8 cellular contexts compared by ENCODE assay signal in genomic region chr5:149656576-149657182, GRCh38.
A peak's percentile ranks its signal among the peaks of the same experiment; 100 is the strongest.
DNase-seq lines count a peak whose midpoint lies in the region; ATAC-seq, FAIRE-seq and TF ChIP-seq lines count a peak whose summit lies in the region.

No MANE protein-coding gene starts in this region.

- FAIRE-seq in astrocyte (lab: Jason Lieb, UNC) = no peak

- no peaks in the 10 kb centered on the region for H3K79me2 ChIP-seq in astrocyte (ENCODE audit: insufficient read depth, low read length)

- no peaks in the 10 kb centered on the region for H4K20me1 ChIP-seq in astrocyte (ENCODE audit: insufficient read depth, low read length)

- no peaks in the 10 kb centered on the region for H3K4me1 Mint-ChIP-seq in astrocyte (ENCODE audit: low read depth, unreplicated experiment)

- no peaks in the 10 kb centered on the region for H3K9me3 Mint-ChIP-seq in astrocyte (ENCODE audit: unreplicated experiment)

- H3K9me3 ChIP-seq in astrocyte (ENCODE audit: insufficient read depth, low read depth, low read length) (no peaks in the 10 kb centered on the region), liver (ENCODE audit: control insufficient read depth in 4 of 4, low read length in 3 of 4) (no peaks in the 10 kb centered on the region)

- H3K4me3 ChIP-seq in astrocyte (ENCODE audit: insufficient read depth, low read depth, low read length) (no peak overlapping the region), liver (ENCODE audit: low read depth in 1 of 3, low read length in 3 of 3) (no peak overlapping the region)

- H3K27me3 ChIP-seq in astrocyte (ENCODE audit: insufficient read depth, low read length) (peaks cover 9% of the 10 kb centered on the region), liver (ENCODE audit: control insufficient read depth in 4 of 4, insufficient read depth in 4 of 4, low read length in 3 of 4) (no peaks in the 10 kb centered on the region)

- no peak overlapping the region for H3K4me3 Mint-ChIP-seq in astrocyte (ENCODE audit: unreplicated experiment)

- no peak overlapping the region for H3K4me2 ChIP-seq in astrocyte (ENCODE audit: low read length)

- 60% methylated on average over 6 of the region's 6 CpGs for WGBS in liver

- peak; percentile 76 to 80 for TF ChIP-seq RAD21 in liver (IDR thresholded peaks at IDR 0.05)

- H3K4me1 ChIP-seq in astrocyte (ENCODE audit: insufficient read depth, low read length) (no peaks in the 10 kb centered on the region), liver (ENCODE audit: control insufficient read depth in 4 of 4, insufficient read depth in 4 of 4, low read length in 3 of 4) (no peaks in the 10 kb centered on the region)

- TF ChIP-seq CTCF in astrocyte (IDR thresholded peaks at IDR 0.05; ENCODE audit: insufficient read depth, low read depth, low read length) (peak; percentile 53), liver (IDR thresholded peaks at IDR 0.05; ENCODE audit: low read depth, low read length, missing input control) (peak; percentile 74)

- H3K27me3 Mint-ChIP-seq in astrocyte (ENCODE audit: low read depth, unreplicated experiment) = peaks cover 17% of the 10 kb centered on the region

- H3K36me3 ChIP-seq in astrocyte (ENCODE audit: insufficient read depth, low read length) = no peaks in the 10 kb centered on the region
- H3K36me3 ChIP-seq in liver (ENCODE audit: control insufficient read depth in 4 of 4, insufficient read depth in 3 of 4, low read depth in 1 of 4, low read length in 3 of 4) = no peaks in the 10 kb centered on the region

- no peak overlapping the region for H2AFZ ChIP-seq in astrocyte (ENCODE audit: low read depth, low read length)

- ATAC-seq in GM21529 (IDR thresholded peaks at IDR 0.05; ENCODE audit: unreplicated experiment) (no peak), GM19023 (IDR thresholded peaks at IDR 0.05; ENCODE audit: unreplicated experiment) (no peak), HG02840 (IDR thresholded peaks at IDR 0.05; ENCODE audit: low FRiP score, unreplicated experiment) (no peak)

- H3K9ac ChIP-seq in astrocyte (ENCODE audit: low read length) (no peak overlapping the region), liver (ENCODE audit: low read depth in 1 of 2, low read length in 2 of 2) (no peak overlapping the region)

- H3K27ac ChIP-seq in astrocyte (ENCODE audit: low read depth, low read length) = no peak overlapping the region
- H3K27ac ChIP-seq in liver (ENCODE audit: low read depth in 1 of 2, low read length in 2 of 2) = no peak overlapping the region

- no peak overlapping the region for H3K27ac Mint-ChIP-seq in astrocyte (ENCODE audit: unreplicated experiment)

- DNase-seq in SKM-1 treated with dmso at 0.1 percent for 144 hours (lab: John Stamatoyannopoulos, UW; ENCODE audit: unreplicated experiment) = peak; percentile 37
- DNase-seq in SKM-1 (lab: John Stamatoyannopoulos, UW; ENCODE audit: unreplicated experiment) = no peak
- peak; percentile 29 for DNase-seq in NCI-H146 treated with DMSO at 0.1 percent for 48 hours (lab: John Stamatoyannopoulos, UW; ENCODE audit: unreplicated experiment)
- no peak for DNase-seq in astrocyte (ENCODE audit: low read depth)

- H3K36me3 Mint-ChIP-seq in astrocyte (ENCODE audit: low read depth, unreplicated experiment) = peaks cover 1% of the 10 kb centered on the region

TF ChIP-seq in liver, 16 proteins besides CTCF, POLR2A, EP300 and RAD21:
- no peak for TF ChIP-seq REST (IDR thresholded peaks at IDR 0.05)

Comparison
In these comparisons a context has a peak if more than half of its experiments do, and no peak if none do; other contexts are left out.
1. DNase-seq: peak in SKM-1 treated with dmso at 0.1 percent for 144 hours (single experiment) and NCI-H146 treated with DMSO at 0.1 percent for 48 hours (single experiment); none in SKM-1 (single experiment) and astrocyte (single experiment).